Comparison of ENCODE assay signal across 14 cellular contexts in the genomic region with DNA sequence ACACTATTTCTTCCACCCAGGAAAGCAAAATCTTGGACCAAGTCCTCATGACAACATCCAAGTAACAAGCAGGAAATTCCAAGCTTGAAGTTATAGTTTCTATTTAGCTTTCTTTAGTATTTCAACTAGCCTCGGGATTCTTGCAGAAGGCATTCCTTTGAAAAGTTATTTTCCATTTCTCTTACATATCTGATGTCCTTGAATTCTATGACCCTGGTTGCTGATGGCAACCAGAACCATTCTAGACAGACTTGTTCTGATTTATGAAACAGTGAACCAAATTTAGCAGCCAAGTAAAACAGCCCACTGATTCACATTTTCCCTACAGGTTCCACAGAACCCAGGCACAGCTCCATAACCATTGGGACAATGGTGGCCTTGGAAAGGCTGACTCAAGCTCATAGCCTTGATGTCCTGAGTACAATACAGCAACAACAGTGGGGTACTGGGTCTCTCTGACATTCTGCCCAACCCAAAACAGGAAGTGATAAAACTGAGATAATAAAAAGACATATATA. TPM values are rescaled to one million over a fixed set of nuclear protein-coding genes. Genes with fewer than 3 reads are reported as not detected.
DNase-seq lines count a peak whose midpoint lies in the region; ATAC-seq and TF ChIP-seq lines count a peak whose summit lies in the region.
"Had no signal": no experiment of that assay in that cellular context is flagged by ENCODE, and none has a peak within 500 bp of the region (broad histone marks: within the 10 kb centered on the region; RNA-seq: fewer than 3 reads in every experiment).

No MANE protein-coding gene starts in this region.

- H3K36me3 ChIP-seq in OCI-LY3 (replicated peaks; ENCODE audit: low read depth, low read length) = peaks cover 5% of the 10 kb centered on the region
- H3K36me3 ChIP-seq in mucosa of descending colon (ENCODE audit: low read depth) = no peaks in the 10 kb centered on the region
- H3K36me3 ChIP-seq in suprapubic skin = no peaks in the 10 kb centered on the region

- H3K27me3 ChIP-seq in OCI-LY3 (ENCODE audit: low read depth, low read length) (no peaks in the 10 kb centered on the region), suprapubic skin (no peaks in the 10 kb centered on the region)

- peak overlapping the region; percentile 27 for H3K4me2 ChIP-seq in OCI-LY3 (ENCODE audit: low read length)

- no peak for TF ChIP-seq EP300 in suprapubic skin (IDR thresholded peaks at IDR 0.05)

- POLR2A ChIA-PET in AG04449 (lab: Yijun Ruan, JAX) = interaction anchor here (0.7 kb wide), 1 partner anchor 27 kb away, joined by 3 read pairs; a partner anchor contains a TSS

- ATAC-seq in mucosa of descending colon = peak; percentile 52
- ATAC-seq in HG03196 (IDR thresholded peaks at IDR 0.05; ENCODE audit: unreplicated experiment) = no peak
- ATAC-seq in GM21723 (IDR thresholded peaks at IDR 0.05; ENCODE audit: unreplicated experiment) = no peak
- ATAC-seq in GM18519 (IDR thresholded peaks at IDR 0.05; ENCODE audit: low FRiP score, unreplicated experiment) = no peak
- ATAC-seq: activated CD8-positive, alpha-beta memory T cell treated with anti-CD3 and anti-CD28 coated beads, Interleukin-2, amount 10 ng/mL, durations not matched to agents 7 days and 5 days; naive thymus-derived CD4-positive, alpha-beta T cell had no signal

- H3K79me2 ChIP-seq in OCI-LY3 (ENCODE audit: low read length) = peaks cover 12% of the 10 kb centered on the region; the same call in 1 of the 2 replicates

- H3K9me3 ChIP-seq in OCI-LY3 (ENCODE audit: insufficient read depth, low read length) = no peaks in the 10 kb centered on the region
- H3K9me3 ChIP-seq in mucosa of descending colon = no peaks in the 10 kb centered on the region
- no peaks in the 10 kb centered on the region for H3K9me3 ChIP-seq in suprapubic skin

- intact Hi-C loops in mucosa of descending colon (cut with DNase I, micrococcal nuclease) = no loop called here

- H2AFZ ChIP-seq in OCI-LY3 (ENCODE audit: low read depth, low read length) = peak overlapping the region; percentile 36; the same call in 1 of the 2 replicates

- DNase-seq in AG04449 (ENCODE audit: low read depth, low spot score) (peak; percentile 63), dermis microvascular lymphatic vessel endothelial cell (ENCODE audit: low read depth in 2 of 2) (peak; percentile 92), mucosa of descending colon (no peak), suprapubic skin (ENCODE audit: low spot score in 2 of 2) (no peak)
- DNase-seq: activated CD8-positive, alpha-beta memory T cell treated with anti-CD3 and anti-CD28 coated beads, Interleukin-2, amount 10 ng/mL, durations not matched to agents 7 days and 5 days; CD4-positive, alpha-beta T cell; Karpas-422; naive thymus-derived CD4-positive, alpha-beta T cell; NCI-H2171; RPMI8226 had no signal

- CTCF ChIA-PET in AG04449 (lab: Yijun Ruan, JAX) = interaction anchor here (1.0 to 1.6 kb wide), 4 partner anchors 10 to 127 kb away, joined by 3 to 8 read pairs (median 4); no protein-coding TSS in a partner anchor

- TF ChIP-seq CTCF in AG04449 (IDR thresholded peaks at IDR 0.05; ENCODE audit: insufficient read depth, low read length, missing control alignments) = no peak
- TF ChIP-seq CTCF in OCI-LY3 (IDR thresholded peaks at IDR 0.05; ENCODE audit: low read depth, low read length) = no peak
- TF ChIP-seq CTCF in mucosa of descending colon (IDR thresholded peaks at IDR 0.05) = no peak
- no peak for TF ChIP-seq CTCF in suprapubic skin (IDR thresholded peaks at IDR 0.05)

- H3K4me1 ChIP-seq in OCI-LY3 (ENCODE audit: low read length) (peaks cover 42% of the 10 kb centered on the region), mucosa of descending colon (ENCODE audit: low read depth) (no peaks in the 10 kb centered on the region), suprapubic skin (peaks cover 16% of the 10 kb centered on the region)

- no peaks in the 10 kb centered on the region for H4K20me1 ChIP-seq in OCI-LY3 (ENCODE audit: insufficient read depth, low read length)

- WGBS in suprapubic skin = 10% methylated on average over 1 of the region's 1 CpG

- no peak for TF ChIP-seq POLR2A in suprapubic skin (IDR thresholded peaks at IDR 0.05)

- H3K4me3 ChIP-seq in AG04449 (ENCODE audit: low read depth, low read length) = no peak overlapping the region; the same call in 1 of the 2 replicates
- H3K4me3 ChIP-seq in OCI-LY3 (ENCODE audit: low read length) = no peak overlapping the region
- no peak overlapping the region for H3K4me3 ChIP-seq in mucosa of descending colon
- H3K4me3 ChIP-seq in suprapubic skin = no peak overlapping the region

- H3K27ac ChIP-seq in OCI-LY3 (ENCODE audit: low read length) = no peak overlapping the region
- no peak overlapping the region for H3K27ac ChIP-seq in suprapubic skin

- no peak overlapping the region for H3K9ac ChIP-seq in OCI-LY3 (ENCODE audit: low read length)

RNA-seq across cellular contexts. Expression of a gene that starts 26.4 kb away (rescaled TPM):
- total RNA-seq in dermis microvascular lymphatic vessel endothelial cell (13.7 and 24.0 TPM in 2 replicates), mucosa of descending colon (10 to 100 TPM; 16.1 to 51.1 (median 44.1) TPM), suprapubic skin (10 to 100 TPM; 29.9 to 73.3 (median 54.5) TPM)
- total RNA-seq: activated CD8-positive, alpha-beta memory T cell treated with anti-CD3 and anti-CD28 coated beads, Interleukin-2, amount 10 ng/mL, durations not matched to agents 7 days and 5 days; CD4-positive, alpha-beta T cell had no signal

Comparison
In these comparisons a context has a peak if more than half of its experiments do, and no peak if none do; other contexts are left out.
1. DNase-seq: peak in AG04449 (single experiment) and dermis microvascular lymphatic vessel endothelial cell (2 of 2); none in mucosa of descending colon (0 of 3) and suprapubic skin (0 of 2).